8 cellular contexts compared by ENCODE assay signal in genomic region chr1:205210876-205211838, GRCh38. TPM values are rescaled to one million over a fixed set of nuclear protein-coding genes. Genes with fewer than 3 reads are reported as not detected.
DNase-seq lines count a peak whose midpoint lies in the region; ATAC-seq, FAIRE-seq and TF ChIP-seq lines count a peak whose summit lies in the region.

Gene DSTYK, minus strand, starts transcription at chr1:205211702. Its CDS starts 167 bp downstream, at chr1:205211535.

- H3K36me3 Mint-ChIP-seq in WTC11, result no peaks in the 10 kb centered on the region

- DNase-seq in ACHN (peak; percentile 97), NCI-H2227 (lab: John Stamatoyannopoulos, UW; ENCODE audit: unreplicated experiment) (peak; percentile 97), WTC11 (ENCODE audit: low spot score) (peak; percentile 97), bronchial epithelial cell (ENCODE audit: low read depth) (peak; percentile 87), iPS-NIHi11 (ENCODE audit: low spot score) (peak; percentile 92), small intestine (peak; percentile 92)

- ATAC-seq in GM18870 (IDR thresholded peaks at IDR 0.05; ENCODE audit: unreplicated experiment), result peak; percentile 79
- peak; percentile 87 for ATAC-seq in HG03135 (IDR thresholded peaks at IDR 0.05; ENCODE audit: unreplicated experiment)
- peak; percentile 91 for ATAC-seq in WTC11

- POLR2A ChIA-PET in WTC11 (lab: Charles Lee), result interaction anchor here (2.5 kb wide), 1 partner anchor 17 kb away, joined by 16 read pairs; the partner anchor contains the start of gene TMCC2

- H3K4me3 ChIP-seq in bronchial epithelial cell (ENCODE audit: low read depth, low read length), result peak within 1 kb of the TSS; percentile 98
- H3K4me3 ChIP-seq in small intestine (ENCODE audit: low read depth in 1 of 2, low read length in 2 of 2), result peak within 1 kb of the TSS; percentile 87 to 100

- peaks cover 23% of the 10 kb centered on the region for H3K4me1 Mint-ChIP-seq in WTC11

- peak within 1 kb of the TSS; percentile 93 for H3K27ac Mint-ChIP-seq in WTC11

- H3K27me3 Mint-ChIP-seq in WTC11 (ENCODE audit: low read depth), result no peaks in the 10 kb centered on the region

- peak within 1 kb of the TSS; percentile 80 to 89 for H3K27ac ChIP-seq in small intestine (ENCODE audit: low read depth in 1 of 2, low read length in 1 of 2)

- H3K4me1 ChIP-seq in small intestine (ENCODE audit: control insufficient read depth in 2 of 2, insufficient read depth in 1 of 2, low read depth in 1 of 2, low read length in 1 of 2), result no peaks in the 10 kb centered on the region

- H3K9me3 ChIP-seq in small intestine (ENCODE audit: control insufficient read depth, low read depth), result no peaks in the 10 kb centered on the region

- peak within 1 kb of the TSS; percentile 88 for H3K4me3 Mint-ChIP-seq in WTC11

- in situ Hi-C loops in ACHN (cut with HindIII; ENCODE audit: low pct_ligation_motif_present, low pct_unique_long_range_greater_than_20kb, low sequenced_read_pairs), result no loop called here

- no peaks in the 10 kb centered on the region for H3K9me3 Mint-ChIP-seq in WTC11

- CTCF ChIA-PET in WTC11 (lab: Charles Lee), result interaction anchor here (0.5 to 1.4 kb wide), 5 partner anchors 17 to 125 kb away, joined by 3 to 5 read pairs (median 3); partner anchors contain the start of gene TMCC2

- 0% methylated on average over 79 to 93 of the region's 93 CpGs for WGBS in small intestine, 3 donors

- TF ChIP-seq CTCF in WTC11 (IDR thresholded peaks at IDR 0.05), result no peak
- no peak for TF ChIP-seq CTCF in bronchial epithelial cell (IDR thresholded peaks at IDR 0.05; ENCODE audit: insufficient read depth, low read length, severe bottlenecking)

- H3K36me3 ChIP-seq in bronchial epithelial cell (ENCODE audit: control insufficient read depth, insufficient read depth, low read length), result no peaks in the 10 kb centered on the region
- H3K36me3 ChIP-seq in small intestine (ENCODE audit: control insufficient read depth in 2 of 2, insufficient read depth in 2 of 2, low read length in 2 of 2), result no peaks in the 10 kb centered on the region

- FAIRE-seq in bronchial epithelial cell (lab: Jason Lieb, UNC) (no peak), small intestine (lab: Jason Lieb, UNC) (no peak)

- no peaks in the 10 kb centered on the region for H3K27me3 ChIP-seq in bronchial epithelial cell (ENCODE audit: control insufficient read depth, insufficient read depth, low read length)
- no peaks in the 10 kb centered on the region for H3K27me3 ChIP-seq in small intestine (ENCODE audit: control insufficient read depth in 2 of 2, insufficient read depth in 2 of 2, low read length in 2 of 2)

TF ChIP-seq in WTC11, 78 proteins besides CTCF, POLR2A, EP300 and RAD21 (continues in another document):
- TF ChIP-seq ZNF423 (CRISPR knock-in tag; IDR thresholded peaks at IDR 0.05) (no peak), E2F4 (CRISPR knock-in tag; IDR thresholded peaks at IDR 0.05; ENCODE audit: borderline replicate concordance, low read depth) (no peak), E2F1 (CRISPR knock-in tag; IDR thresholded peaks at IDR 0.05) (peak; percentile 68; the same call in 1 of the 2 replicates), NFE2L1 (CRISPR knock-in tag; IDR thresholded peaks at IDR 0.05) (peak; percentile 46; the same call in 1 of the 2 replicates), ZNF138 (CRISPR knock-in tag; conservative IDR thresholded peaks at IDR 0.05) (no peak), ESRRA (CRISPR knock-in tag; IDR thresholded peaks at IDR 0.05; ENCODE audit: borderline replicate concordance) (peak; percentile 58; the same call in 1 of the 2 replicates), PRRX2 (CRISPR knock-in tag; IDR thresholded peaks at IDR 0.05) (no peak), ZNF232 (CRISPR knock-in tag; IDR thresholded peaks at IDR 0.05) (peak; percentile 13; the same call in 1 of the 2 replicates), ZBTB43 (CRISPR knock-in tag; IDR thresholded peaks at IDR 0.05) (0 out of 2 replicates have a peak, but pooled peaks have one; percentile 83), ETV6 (CRISPR knock-in tag; IDR thresholded peaks at IDR 0.05) (peak; percentile 92), ZNF396 (CRISPR knock-in tag; IDR thresholded peaks at IDR 0.05; ENCODE audit: borderline replicate concordance) (no peak), MYBL2 (CRISPR knock-in tag; IDR thresholded peaks at IDR 0.05) (peak; percentile 73; the same call in 1 of the 2 replicates), FOXK1 (CRISPR knock-in tag; IDR thresholded peaks at IDR 0.05) (peak; percentile 79), ELF4 (CRISPR knock-in tag; IDR thresholded peaks at IDR 0.05; ENCODE audit: low read depth) (0 out of 2 replicates have a peak, but pooled peaks have one; percentile 36), HMGA2 (CRISPR knock-in tag; IDR thresholded peaks at IDR 0.05) (no peak), PREB (CRISPR knock-in tag; IDR thresholded peaks at IDR 0.05; ENCODE audit: borderline replicate concordance) (no peak), SP1 (CRISPR knock-in tag; conservative IDR thresholded peaks at IDR 0.05) (peak; percentile 91), TEAD1 (CRISPR knock-in tag; IDR thresholded peaks at IDR 0.05) (peak; percentile 92), ZNF425 (CRISPR knock-in tag; conservative IDR thresholded peaks at IDR 0.05) (no peak), EMX1 (CRISPR knock-in tag; IDR thresholded peaks at IDR 0.05) (no peak)

RNA-seq across cellular contexts. Expression of gene DSTYK, which starts in this region (rescaled TPM):
- total RNA-seq in WTC11 (2021) (10.3 to 11.6 TPM (median 11.0 TPM) in 3 replicates), bronchial epithelial cell (11.3 and 13.7 TPM in 2 replicates)
- polyA plus RNA-seq in small intestine, result 1 to 10 TPM; 1.1 to 3.5 (median 1.1) TPM

Comparison
In these comparisons a context has a peak if more than half of its experiments do, and no peak if none do; other contexts are left out.
1. Peak in every context shown above with its lines: DNase-seq, ATAC-seq, H3K4me3 ChIP-seq and H3K27ac ChIP-seq.